12 cellular contexts compared by ENCODE assay signal in the genomic region with DNA sequence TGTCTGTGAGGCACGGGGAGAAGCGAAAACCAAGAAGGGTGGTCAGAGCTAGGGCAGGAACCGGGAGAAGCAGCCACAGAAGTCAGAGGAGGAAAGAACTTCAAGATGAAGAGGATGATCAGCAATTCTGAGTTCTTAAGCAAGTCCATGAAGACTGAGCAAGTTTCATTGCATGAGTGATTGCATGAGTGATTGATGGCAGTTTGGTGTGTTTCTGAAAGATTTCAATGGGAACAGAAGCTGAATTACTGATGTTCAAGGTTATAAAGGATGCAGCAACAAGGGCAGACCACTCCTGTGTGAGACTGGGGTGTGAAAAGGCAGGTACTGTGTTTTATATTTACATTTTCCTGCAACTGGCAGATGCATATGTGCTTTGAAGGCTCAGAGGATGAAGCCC. TPM values are rescaled to one million over a fixed set of nuclear protein-coding genes. Genes with fewer than 3 reads are reported as not detected.
DNase-seq lines count a peak whose midpoint lies in the region; ATAC-seq and TF ChIP-seq lines count a peak whose summit lies in the region.
"Had no signal": no experiment of that assay in that cellular context is flagged by ENCODE, and none has a peak within 500 bp of the region (broad histone marks: within the 10 kb centered on the region; RNA-seq: fewer than 3 reads in every experiment).

No MANE protein-coding gene starts in this region.

- H3K27me3 ChIP-seq in heart left ventricle (no peaks in the 10 kb centered on the region), transverse colon (no peaks in the 10 kb centered on the region), PC-9 (ENCODE audit: insufficient read depth, low read depth) (no peaks in the 10 kb centered on the region)

- DNase-seq in heart left ventricle (no peak), left cardiac atrium (no peak), naive B cell (no peak), transverse colon (no peak), germinal center (ENCODE audit: low spot score) (no peak), PC-9 (no peak), G401 (ENCODE audit: low spot score) (no peak)
- DNase-seq in effector memory CD8-positive, alpha-beta T cell: no peak
- DNase-seq: ACHN; activated naive CD8-positive, alpha-beta T cell treated with anti-CD3 and anti-CD28 coated beads, Interleukin-2, amount 10 ng/mL, durations not matched to agents 7 days and 5 days; NCI-H2029; NCI-H774 had no signal

- WGBS in heart left ventricle, 4 donors: 82 to 92% (median 87%) methylated on average over 3 of the region's 3 CpGs
- WGBS in transverse colon (ENCODE audit: low coverage in 1 of 2), 2 donors: 82 to 95% methylated on average over 3 of the region's 3 CpGs

- H3K36me3 Mint-ChIP-seq in effector memory CD8-positive, alpha-beta T cell (ENCODE audit: insufficient read depth): peaks cover under 1% of the 10 kb centered on the region
- no peaks in the 10 kb centered on the region for H3K36me3 Mint-ChIP-seq in naive B cell

- no peak overlapping the region for H3K4me3 Mint-ChIP-seq in effector memory CD8-positive, alpha-beta T cell
- peak overlapping the region in 6 of 8 donors; percentile 29 to 80 (median 68) for H3K4me3 Mint-ChIP-seq in naive B cell
- H3K4me3 Mint-ChIP-seq: activated naive CD8-positive, alpha-beta T cell treated with anti-CD3 and anti-CD28 coated beads, Interleukin-2, amount 10 ng/mL, durations not matched to agents 7 days and 5 days had no signal

- H3K9me3 Mint-ChIP-seq in effector memory CD8-positive, alpha-beta T cell: no peaks in the 10 kb centered on the region
- H3K9me3 Mint-ChIP-seq in naive B cell: no peaks in the 10 kb centered on the region
- H3K9me3 Mint-ChIP-seq: activated naive CD8-positive, alpha-beta T cell treated with anti-CD3 and anti-CD28 coated beads, Interleukin-2, amount 10 ng/mL, durations not matched to agents 7 days and 5 days had no signal

- H3K4me3 ChIP-seq in heart left ventricle (no peak overlapping the region), transverse colon (no peak overlapping the region), PC-9 (no peak overlapping the region)

- H3F3A ChIP-seq in PC-9 (ENCODE audit: insufficient read depth, low read depth): no peaks in the 10 kb centered on the region

- H3K4me1 ChIP-seq in heart left ventricle: peaks cover 16 to 97% (median 73%) of the 10 kb centered on the region in 12 donors
- H3K4me1 ChIP-seq in transverse colon: peaks cover 23 to 58% (median 39%) of the 10 kb centered on the region in 4 donors
- H3K4me1 ChIP-seq in PC-9 (replicated peaks; ENCODE audit: insufficient read depth): no peaks in the 10 kb centered on the region

- ATAC-seq in heart left ventricle: no peak
- no peak for ATAC-seq in left cardiac atrium
- ATAC-seq in effector memory CD8-positive, alpha-beta T cell (replicated peaks): no peak
- no peak for ATAC-seq in naive B cell (ENCODE audit: low read depth in 2 of 2)

- H4K20me1 ChIP-seq in PC-9 (ENCODE audit: insufficient read depth): peaks cover 9% of the 10 kb centered on the region; the same call in 1 of the 2 replicates

- BruUV-seq in PC-9 (replicated peaks; lab: Mats Ljungman, UMichigan): no TSS peak

- no peaks in the 10 kb centered on the region for H3K36me3 ChIP-seq in heart left ventricle
- H3K36me3 ChIP-seq in transverse colon: no peaks in the 10 kb centered on the region
- no peaks in the 10 kb centered on the region for H3K36me3 ChIP-seq in PC-9 (ENCODE audit: low read depth)

- H2AFZ ChIP-seq in PC-9: no peak overlapping the region

- H3K79me2 ChIP-seq in PC-9 (ENCODE audit: low read depth): peaks cover 57% of the 10 kb centered on the region

- H3K4me2 ChIP-seq in PC-9: no peak overlapping the region

- H3K4me1 Mint-ChIP-seq in effector memory CD8-positive, alpha-beta T cell (ENCODE audit: low read depth in 2 of 2): peaks cover 52 to 78% of the 10 kb centered on the region in 2 donors
- H3K4me1 Mint-ChIP-seq in naive B cell: peaks cover 63 to 84% (median 75%) of the 10 kb centered on the region in 3 donors

- TF ChIP-seq POLR2A in heart left ventricle (IDR thresholded peaks at IDR 0.05): no peak
- TF ChIP-seq POLR2A in transverse colon (IDR thresholded peaks at IDR 0.05): no peak

- H3K9me2 ChIP-seq in PC-9 (ENCODE audit: insufficient read depth): no peaks in the 10 kb centered on the region

- in situ Hi-C loops in transverse colon (cut with MboI; ENCODE audit: low pct_ligation_motif_present in 1 of 4, low pct_unique_long_range_greater_than_20kb in 1 of 4, low sequenced_read_pairs in 3 of 4) (no loop called here), G401 (cut with HindIII; ENCODE audit: low sequenced_read_pairs) (no loop called here)

- POLR2A ChIA-PET in PC-9 (lab: Charles Lee; ENCODE audit: unreplicated experiment): interaction anchor here (0.6 kb wide), 1 partner anchor 12 kb away, joined by 4 read pairs; no protein-coding TSS in a partner anchor

- intact Hi-C loops in heart left ventricle (cut with DNase I): loop anchor here in 5 of 10 donors (5.0 to 10.0 kb wide), 3 partner anchors 34 to 193 kb away; a partner anchor contains a TSS
- intact Hi-C loops in left cardiac atrium (cut with DNase I): no loop called here
- intact Hi-C loops in transverse colon (cut with DNase I; ENCODE audit: low total_unique reads): no loop called here
- intact Hi-C loops in PC-9 (cut with micrococcal nuclease; ENCODE audit: unreplicated experiment): loop anchor here (5.0 kb wide), 3 partner anchors 34 to 76 kb away; a partner anchor contains a TSS

- H3K27ac ChIP-seq in heart left ventricle: peak overlapping the region; percentile 40 to 93 (median 84)
- H3K27ac ChIP-seq in transverse colon: peak overlapping the region; percentile 48 to 72 (median 54)
- no peak overlapping the region for H3K27ac ChIP-seq in PC-9

- no peak for TF ChIP-seq CTCF in heart left ventricle (IDR thresholded peaks at IDR 0.05)
- no peak for TF ChIP-seq CTCF in transverse colon (IDR thresholded peaks at IDR 0.05)
- TF ChIP-seq CTCF in PC-9 (conservative IDR thresholded peaks at IDR 0.05): no peak

- CTCF ChIA-PET in PC-9 (lab: Charles Lee): no interaction called here

- TF ChIP-seq EP300 in transverse colon (IDR thresholded peaks at IDR 0.05; ENCODE audit: low read depth): no peak

- H3K9me3 ChIP-seq in heart left ventricle (no peaks in the 10 kb centered on the region), transverse colon (no peaks in the 10 kb centered on the region), PC-9 (ENCODE audit: insufficient read depth, low read depth) (no peaks in the 10 kb centered on the region)

- H3K27ac Mint-ChIP-seq in effector memory CD8-positive, alpha-beta T cell: peak overlapping the region; percentile 11 to 13
- H3K27ac Mint-ChIP-seq in naive B cell: peak overlapping the region in 5 of 6 donors; percentile 27 to 86 (median 77)

- H3K27me3 Mint-ChIP-seq in effector memory CD8-positive, alpha-beta T cell: no peaks in the 10 kb centered on the region
- no peaks in the 10 kb centered on the region for H3K27me3 Mint-ChIP-seq in naive B cell
- H3K27me3 Mint-ChIP-seq: activated naive CD8-positive, alpha-beta T cell treated with anti-CD3 and anti-CD28 coated beads, Interleukin-2, amount 10 ng/mL, durations not matched to agents 7 days and 5 days had no signal

RNA-seq across cellular contexts. Expression of a gene that starts 35.4 kb away (rescaled TPM):
- total RNA-seq in heart left ventricle: 100 to 1,000 TPM in 1 of 9 donors, 10 to 100 TPM in 8; 39.7 to 106 (median 81.6) TPM
- polyA plus RNA-seq in heart left ventricle: 10 to 100 TPM; 26.4 to 38.6 TPM
- 10 to 100 TPM; 59.3 to 76.5 TPM for total RNA-seq in left cardiac atrium
- 10 to 100 TPM in 5 of 6 donors, 1 to 10 TPM in 1; 9.4 to 27.7 (median 13.6) TPM for polyA plus RNA-seq in naive B cell (ENCODE audit: low read depth in 6 of 6)
- 10 to 100 TPM; 19.5 to 53.9 (median 41.4) TPM for total RNA-seq in transverse colon
- 54.9 and 69.5 TPM in 2 replicates for total RNA-seq in PC-9 (2021)
- 62.9 and 77.4 TPM in 2 replicates for total RNA-seq in G401 (2014; rRNA removed; shearing (Covaris generic))

Comparison
In these comparisons a context has a peak if more than half of its experiments do, and no peak if none do; other contexts are left out.
1. H3K4me3 Mint-ChIP-seq: peak in naive B cell (6 of 8); none in effector memory CD8-positive, alpha-beta T cell (0 of 2).